In genomic region chr1:143936461-143937115, GRCh38 we compare ENCODE assay signal across 8 cellular contexts. TPM values are rescaled to one million over a fixed set of nuclear protein-coding genes. Genes with fewer than 3 reads are reported as not detected.
DNase-seq lines count a peak whose midpoint lies in the region; TF ChIP-seq lines count a peak whose summit lies in the region.
"Not testable (repeated sequence)": the region's sequence is repeated elsewhere in the genome, so short reads cannot be mapped to it uniquely, and the experiment has no call there.

No MANE protein-coding gene starts in this region.

- not testable (repeated sequence) for TF ChIP-seq POLR2A in tibial nerve (IDR thresholded peaks at IDR 0.05)

- not testable (repeated sequence) for H3K27ac Mint-ChIP-seq in progenitor cell of endocrine pancreas

- H3K27me3 Mint-ChIP-seq in progenitor cell of endocrine pancreas = not testable (repeated sequence)

- peak; percentile 0 for DNase-seq in ELF-1 (ENCODE audit: low read depth, low spot score)
- DNase-seq in M059J (ENCODE audit: low read depth) = peak; percentile 2
- DNase-seq in SHP77 treated with DMSO at 0.1 percent for 48 hours (lab: John Stamatoyannopoulos, UW) = peak; percentile 35
- DNase-seq in activated CD8-positive, alpha-beta memory T cell treated with anti-CD3 and anti-CD28 coated beads for 1 hour (ENCODE audit: extremely low read depth in 1 of 2, low read depth in 1 of 2) = peak; percentile 3 to 5
- DNase-seq in caudate nucleus (lab: John Stamatoyannopoulos, UW) = peak in 32 of 61 donors; percentile 0 to 75 (median 4)
- DNase-seq in hepatocyte (ENCODE audit: low spot score) = peak; percentile 16
- DNase-seq in progenitor cell of endocrine pancreas (ENCODE audit: low spot score, unreplicated experiment) = not testable (repeated sequence)
- DNase-seq in tibial nerve (ENCODE audit: low spot score in 2 of 2) = peak; percentile 28 to 34

- H3K4me1 Mint-ChIP-seq in progenitor cell of endocrine pancreas (ENCODE audit: low read depth) = not testable (repeated sequence)

- H3K9me2 ChIP-seq in hepatocyte (replicated peaks; ENCODE audit: insufficient read depth) = not testable (repeated sequence)

- 48% methylated on average over 4 of the region's 8 CpGs for WGBS in hepatocyte (ENCODE audit: low lambda C conversion rate, missing lambda C conversion rate)
- WGBS in tibial nerve, 2 donors = 3% methylated on average over 2 of the region's 8 CpGs

- H3K9me3 ChIP-seq in hepatocyte (ENCODE audit: low read depth); tibial nerve: not testable (repeated sequence)

- H3K36me3 ChIP-seq in hepatocyte (replicated peaks; ENCODE audit: insufficient read depth, low read depth); tibial nerve: not testable (repeated sequence)

- not testable (repeated sequence) for H3K27me3 ChIP-seq in hepatocyte, tibial nerve

- H3K36me3 Mint-ChIP-seq in progenitor cell of endocrine pancreas (ENCODE audit: insufficient read depth) = not testable (repeated sequence)

- H3K4me3 Mint-ChIP-seq in progenitor cell of endocrine pancreas (ENCODE audit: low read depth) = not testable (repeated sequence)

- not testable (repeated sequence) for H3K27ac ChIP-seq in caudate nucleus (ENCODE audit: low read depth, low read length); hepatocyte; tibial nerve

- not testable (repeated sequence) for H3K9me3 Mint-ChIP-seq in progenitor cell of endocrine pancreas (ENCODE audit: low read depth)

- TF ChIP-seq EP300 in tibial nerve (IDR thresholded peaks at IDR 0.05) = not testable (repeated sequence)

- not testable (repeated sequence) for H3K4me3 ChIP-seq in hepatocyte, tibial nerve

- H3K79me2 ChIP-seq in hepatocyte = not testable (repeated sequence)

- TF ChIP-seq CTCF in hepatocyte (IDR thresholded peaks at IDR 0.05; ENCODE audit: poor library complexity) (peak; percentile 50), progenitor cell of endocrine pancreas (IDR thresholded peaks at IDR 0.05; ENCODE audit: unreplicated experiment) (peak; percentile 60), tibial nerve (IDR thresholded peaks at IDR 0.05) (peak in 2 of 5 experiments; percentile 32 to 38)

- not testable (repeated sequence) for H2AFZ ChIP-seq in hepatocyte

- H4K20me1 ChIP-seq in hepatocyte (ENCODE audit: insufficient read depth, poor library complexity, severe bottlenecking) = not testable (repeated sequence)

- not testable (repeated sequence) for H3K4me1 ChIP-seq in hepatocyte (ENCODE audit: insufficient read depth); tibial nerve

- H3K4me2 ChIP-seq in hepatocyte = not testable (repeated sequence)

RNA-seq across cellular contexts. Expression of gene FAM72C, which starts 35.2 kb away (rescaled TPM):
- 4.3 and 5.2 TPM in 2 replicates for total RNA-seq in M059J (2014; rRNA removed; shearing (Covaris generic))
- total RNA-seq in hepatocyte = 0.07 TPM in 1 of 2 replicates, not detected in the other
- 0.50 and 1.4 TPM in 2 replicates for polyA plus RNA-seq in hepatocyte
- total RNA-seq in progenitor cell of endocrine pancreas = 0.62 and 2.0 TPM in 2 replicates
- total RNA-seq in tibial nerve = 1 to 10 TPM in 1 of 4 donors, under 1 TPM in 1, not detected in 2; 0.20 to 1.2 TPM
